33 cellular contexts compared by ENCODE assay signal in genomic region chr16:78048319-78048718, GRCh38. TPM values are rescaled to one million over a fixed set of nuclear protein-coding genes. Genes with fewer than 3 reads are reported as not detected.
"Had no signal": no experiment of that assay in that cellular context is flagged by ENCODE, and none has a peak within 500 bp of the region (broad histone marks: within the 10 kb centered on the region; RNA-seq: fewer than 3 reads in every experiment).

No MANE protein-coding gene starts in this region.

- H3K27me3 ChIP-seq: ascending aorta, brain microvascular endothelial cell, breast epithelium had no signal

- DNase-seq: activated effector memory CD4-positive, alpha-beta T cell treated with anti-CD3 and anti-CD28 coated beads, Interleukin-2, amount 50 U/mL, for 16 hours; activated effector memory CD4-positive, alpha-beta T cell treated with Interleukin-2 at 50 U/mL for 16 hours; activated gamma-delta T cell; activated gamma-delta T cell treated with Interleukin-2 at 50 U/mL for 16 hours; activated naive CD4-positive, alpha-beta T cell; activated naive CD4-positive, alpha-beta T cell treated with anti-CD3 and anti-CD28 coated beads for 36 hours; activated naive CD4-positive, alpha-beta T cell treated with anti-CD3 and anti-CD28 coated beads, Interleukin-2, amount 10 ng/mL, durations not matched to agents 7 days and 5 days; activated naive CD4-positive, alpha-beta T cell treated with anti-CD3 and anti-CD28 coated beads, Interleukin-2, amount 50 U/mL, for 16 hours; activated naive CD4-positive, alpha-beta T cell treated with Interleukin-2 at 50 U/mL for 16 hours; activated naive CD8-positive, alpha-beta T cell treated with anti-CD3 and anti-CD28 coated beads for 36 hours; activated naive CD8-positive, alpha-beta T cell treated with anti-CD3 and anti-CD28 coated beads, Interleukin-2, amount 10 ng/mL, durations not matched to agents 7 days and 5 days; activated naive CD8-positive, alpha-beta T cell treated with anti-CD3 and anti-CD28 coated beads, Interleukin-2, amount 50 U/mL, for 24 hours; activated T-cell treated with anti-CD3 and anti-CD28 coated beads, Interleukin-2, amount 50 U/mL, for 1 hour; activated T-cell treated with anti-CD3 and anti-CD28 coated beads, Interleukin-2, amount 50 U/mL, for 24 hours; activated T-cell treated with anti-CD3 and anti-CD28 coated beads, Interleukin-2, amount 50 U/mL, for 4 hours; activated T-cell treated with anti-CD3 and anti-CD28 coated beads, Interleukin-2, amount 50 U/mL, for 48 hours; activated T-cell treated with anti-CD3 and anti-CD28 coated beads, Interleukin-2, amount 50 U/mL, for 72 hours; adrenal gland; amniotic stem cell; amygdala; anterior cingulate cortex; aorta; body of pancreas; brain microvascular endothelial cell; caudate nucleus; central memory CD4-positive, alpha-beta T cell; cerebellar nuclear complex had no signal

- H3K27ac ChIP-seq: adrenal gland, ascending aorta, body of pancreas, brain microvascular endothelial cell, breast epithelium, cardiac muscle cell had no signal

- ATAC-seq: activated naive CD4-positive, alpha-beta T cell treated with anti-CD3 and anti-CD28 coated beads, Interleukin-2, amount 50 U/mL, for 72 hours; activated naive CD8-positive, alpha-beta T cell treated with anti-CD3 and anti-CD28 coated beads, Interleukin-2, amount 50 U/mL, for 24 hours; activated T-cell treated with anti-CD3 and anti-CD28 coated beads, Interleukin-2, amount 50 U/mL, for 4 hours; activated T-cell treated with anti-CD3 and anti-CD28 coated beads, Interleukin-2, amount 50 U/mL, for 72 hours; activated T-helper 17 cell treated with anti-CD3 and anti-CD28 coated beads, Interleukin-2, amount 50 U/mL, for 72 hours; body of pancreas had no signal

- H3K4me3 ChIP-seq: adrenal gland, ascending aorta, body of pancreas, breast epithelium, cardiac muscle cell had no signal

- H3K9me3 ChIP-seq: adrenal gland, ascending aorta, body of pancreas, breast epithelium had no signal

- H3K4me1 ChIP-seq: adrenal gland, breast epithelium had no signal

- H3K36me3 ChIP-seq: adrenal gland, ascending aorta, brain microvascular endothelial cell, breast epithelium, cardiac muscle cell had no signal

RNA-seq across cellular contexts. Expression of gene CLEC3A, which starts 26.0 kb away (rescaled TPM):
- polyA plus RNA-seq: adipose tissue, adrenal gland, aorta, cardiac muscle cell had no signal
